8 cellular contexts compared by ENCODE assay signal in genomic region chr17:47323382-47324223, GRCh38. TPM values are rescaled to one million over a fixed set of nuclear protein-coding genes. Genes with fewer than 3 reads are reported as not detected.
DNase-seq lines count a peak whose midpoint lies in the region; ATAC-seq and TF ChIP-seq lines count a peak whose summit lies in the region.

EFCAB13 (plus strand) TSS chr17:47323955; CDS start chr17:47328354, 4,399 bp downstream.

- H3K27ac ChIP-seq in HUES64 (ENCODE audit: low read depth, low read length): peak within 1 kb of the TSS; percentile 28; the same call in 1 of the 2 replicates
- H3K27ac ChIP-seq in esophagus muscularis mucosa (replicated peaks in 1 of 4): peak within 1 kb of the TSS; percentile 87 to 96 (median 91)

- peaks cover 22% of the 10 kb centered on the region for H3K4me1 Mint-ChIP-seq in activated T-cell treated with anti-CD3 and anti-CD28 coated beads, Interleukin-2, amount 50 U/mL, for 4 hours (ENCODE audit: low read depth)

- peak; percentile 82 for ATAC-seq in GM21515 (IDR thresholded peaks at IDR 0.05; ENCODE audit: unreplicated experiment)
- ATAC-seq in activated T-cell treated with anti-CD3 and anti-CD28 coated beads, Interleukin-2, amount 50 U/mL, for 4 hours: peak; percentile 86

- peak; percentile 25 to 39 (median 32) for TF ChIP-seq CTCF in esophagus muscularis mucosa (IDR thresholded peaks at IDR 0.05)

- H3K36me3 Mint-ChIP-seq in activated T-cell treated with anti-CD3 and anti-CD28 coated beads, Interleukin-2, amount 50 U/mL, for 4 hours (ENCODE audit: insufficient read depth): no peaks in the 10 kb centered on the region

- WGBS in HUES64: 3% methylated on average over 72 of the region's 72 CpGs
- 2% methylated on average over 43 of the region's 72 CpGs for WGBS in esophagus muscularis mucosa

- peak within 1 kb of the TSS; percentile 76 for H3K4me3 ChIP-seq in HUES64 (ENCODE audit: low read length)
- peak within 1 kb of the TSS; percentile 64 to 79 (median 71) for H3K4me3 ChIP-seq in esophagus muscularis mucosa

- H3K4me1 ChIP-seq in HUES64 (ENCODE audit: insufficient read depth, low read length): 0 out of 2 replicates have a peak, but pooled peaks cover 3% of the 10 kb centered on the region
- peaks cover 4 to 12% (median 9%) of the 10 kb centered on the region in 4 donors for H3K4me1 ChIP-seq in esophagus muscularis mucosa

- H3K9me3 ChIP-seq in HUES64 (ENCODE audit: insufficient read depth, low read depth, low read length) (peaks cover 6% of the 10 kb centered on the region), esophagus muscularis mucosa (no peaks in the 10 kb centered on the region)

- peaks cover 6% of the 10 kb centered on the region for H3K27me3 ChIP-seq in HUES64 (ENCODE audit: insufficient read depth, low read length)
- no peaks in the 10 kb centered on the region for H3K27me3 ChIP-seq in esophagus muscularis mucosa

- no peaks in the 10 kb centered on the region for H3K9me3 Mint-ChIP-seq in activated T-cell treated with anti-CD3 and anti-CD28 coated beads, Interleukin-2, amount 50 U/mL, for 4 hours

- intact Hi-C loops in esophagus muscularis mucosa (cut with DNase I): no loop called here

- peak within 1 kb of the TSS; percentile 74 for H3K9ac ChIP-seq in HUES64 (ENCODE audit: low read depth, low read length)

- H3K36me3 ChIP-seq in HUES64 (ENCODE audit: insufficient read depth, low read length): no peaks in the 10 kb centered on the region
- no peaks in the 10 kb centered on the region for H3K36me3 ChIP-seq in esophagus muscularis mucosa

- DNase-seq in DMS153 (lab: John Stamatoyannopoulos, UW) (peak; percentile 85), OCI-M1 (lab: John Stamatoyannopoulos, UW) (peak; percentile 97), esophagus muscularis mucosa (ENCODE audit: extremely low spot score) (peak; percentile 94), myocyte (ENCODE audit: low read depth) (peak; percentile 94)
- peak; percentile 64 for DNase-seq in activated T-cell treated with anti-CD3 and anti-CD28 coated beads, Interleukin-2, amount 50 U/mL, for 4 hours
- peak; percentile 43 to 73 for DNase-seq in stimulated activated CD8-positive, alpha-beta memory T cell treated with anti-CD3 and anti-CD28 coated beads, Interleukin-7, amount 100 ng/mL, for 4 hours (ENCODE audit: low read depth in 2 of 2)

- peak within 1 kb of the TSS; percentile 92 for H3K4me3 Mint-ChIP-seq in activated T-cell treated with anti-CD3 and anti-CD28 coated beads, Interleukin-2, amount 50 U/mL, for 4 hours

- no peak for TF ChIP-seq EP300 in esophagus muscularis mucosa (IDR thresholded peaks at IDR 0.05)

- no peaks in the 10 kb centered on the region for H3K27me3 Mint-ChIP-seq in activated T-cell treated with anti-CD3 and anti-CD28 coated beads, Interleukin-2, amount 50 U/mL, for 4 hours (ENCODE audit: low read depth)

- TF ChIP-seq POLR2A in esophagus muscularis mucosa (IDR thresholded peaks at IDR 0.05; ENCODE audit: low read depth): peak; percentile 91

RNA-seq across cellular contexts. Expression of gene EFCAB13, which starts in this region (rescaled TPM):
- 0.15 TPM for polyA plus RNA-seq in HUES64 (2013, experiment 1 of 2)
- 0.57 TPM for polyA plus RNA-seq in HUES64 (2013, experiment 2 of 2)
- 1 to 10 TPM; 1.1 to 2.4 (median 1.3) TPM for total RNA-seq in activated T-cell treated with anti-CD3 and anti-CD28 coated beads, Interleukin-2, amount 50 U/mL, for 4 hours
- total RNA-seq in esophagus muscularis mucosa (10 to 100 TPM in 1 of 4 donors, 1 to 10 TPM in 3; 4.0 to 12.9 (median 7.1) TPM), myocyte (1.9 and 3.4 TPM in 2 replicates)
- polyA plus RNA-seq in myocyte (2012): 2.3 TPM

Comparison
In these comparisons a context has a peak if more than half of its experiments do, and no peak if none do; other contexts are left out.
1. Peak in every context shown above with its lines: DNase-seq, ATAC-seq, H3K4me3 ChIP-seq and H3K27ac ChIP-seq.